In genomic region chr12:10182662-10183061, GRCh38 we compare ENCODE assay signal across 12 cellular contexts. TPM values are rescaled to one million over a fixed set of nuclear protein-coding genes. Genes with fewer than 3 reads are reported as not detected.
DNase-seq lines count a peak whose midpoint lies in the region; ATAC-seq and TF ChIP-seq lines count a peak whose summit lies in the region.
"Had no signal": no experiment of that assay in that cellular context is flagged by ENCODE, and none has a peak within 500 bp of the region (broad histone marks: within the 10 kb centered on the region; RNA-seq: fewer than 3 reads in every experiment).

No MANE protein-coding gene starts in this region.

- H2AFZ ChIP-seq in PC-3 (ENCODE audit: low read length) (no peak overlapping the region), fibroblast of lung (ENCODE audit: low read length) (no peak overlapping the region), smooth muscle cell (ENCODE audit: low read depth) (peak overlapping the region; percentile 32)

- intact Hi-C loops in PC-3 (cut with micrococcal nuclease), result loop anchor here (1.0 kb wide), 1 partner anchor 8 kb away; no protein-coding TSS in a partner anchor

- no TSS peak for BruUV-seq in PC-3 (replicated peaks; lab: Mats Ljungman, UMichigan)

- H3K4me2 ChIP-seq in PC-3 (ENCODE audit: low read length), result peak overlapping the region; percentile 37
- H3K4me2 ChIP-seq in fibroblast of lung (ENCODE audit: extremely low read depth, insufficient read depth, low read length), result peak overlapping the region; percentile 58
- H3K4me2 ChIP-seq in smooth muscle cell, result peak overlapping the region; percentile 42

- TF ChIP-seq CTCF in PC-3 (conservative IDR thresholded peaks at IDR 0.05; ENCODE audit: low read depth, low read length) (no peak), fibroblast of lung (conservative IDR thresholded peaks at IDR 0.05 in 1 of 2, IDR thresholded peaks at IDR 0.05 in 1 of 2; ENCODE audit: low read depth in 1 of 2, low read length in 2 of 2) (no peak), smooth muscle cell (IDR thresholded peaks at IDR 0.05; ENCODE audit: borderline replicate concordance, insufficient read depth, poor library complexity, severe bottlenecking) (no peak)

- DNase-seq in activated CD4-positive, CD25-positive, alpha-beta regulatory T cell treated with anti-CD3 and anti-CD28 coated beads, Interleukin-2, amount 50 U/mL, for 72 hours, result no peak
- DNase-seq in PC-3, result peak; percentile 63
- peak; percentile 41 to 95 for DNase-seq in fibroblast of lung (ENCODE audit: low read depth in 2 of 2)
- no peak for DNase-seq in smooth muscle cell (lab: John Stamatoyannopoulos, UW; ENCODE audit: unreplicated experiment)
- DNase-seq in T-helper 9 cell, result no peak
- no peak for DNase-seq in NCI-H774 (lab: John Stamatoyannopoulos, UW)
- DNase-seq: 8988T; NCI-H2029 treated with DMSO at 0.1 percent for 48 hours; ovary; stimulated activated naive CD4-positive, alpha-beta T cell treated with Interleukin-2 at 50 U/mL for 16 hours had no signal

- H4K20me1 ChIP-seq in PC-3 (ENCODE audit: low read length) (no peaks in the 10 kb centered on the region), fibroblast of lung (ENCODE audit: control insufficient read depth, extremely low read depth, insufficient read depth, low read length) (no peaks in the 10 kb centered on the region), smooth muscle cell (ENCODE audit: low read depth) (no peaks in the 10 kb centered on the region)

- H3F3A ChIP-seq in PC-3 (ENCODE audit: low read length, unreplicated experiment) (peaks cover 4% of the 10 kb centered on the region), smooth muscle cell (ENCODE audit: low read depth) (peaks cover 9% of the 10 kb centered on the region)

- no peaks in the 10 kb centered on the region for H3K36me3 ChIP-seq in PC-3 (ENCODE audit: low read depth, low read length)
- H3K36me3 ChIP-seq in fibroblast of lung (ENCODE audit: control insufficient read depth, insufficient read depth, low read length), result no peaks in the 10 kb centered on the region
- no peaks in the 10 kb centered on the region for H3K36me3 ChIP-seq in smooth muscle cell (ENCODE audit: low read depth)
- H3K36me3 ChIP-seq: ovary had no signal

- 0 out of 2 replicates have a peak overlapping the region, but pooled peaks have one; percentile 16 for H3K27ac ChIP-seq in PC-3 (ENCODE audit: low read length)
- H3K27ac ChIP-seq in fibroblast of lung (ENCODE audit: insufficient read depth, low read length), result peak overlapping the region; percentile 78
- H3K27ac ChIP-seq in smooth muscle cell (ENCODE audit: low read depth), result peak overlapping the region; percentile 81
- H3K27ac ChIP-seq: ovary had no signal

- H3K4me1 ChIP-seq in PC-3 (ENCODE audit: insufficient read depth, low read length) (peaks cover 32% of the 10 kb centered on the region), fibroblast of lung (ENCODE audit: control insufficient read depth, extremely low read depth, insufficient read depth, low read length) (peaks cover 31% of the 10 kb centered on the region), smooth muscle cell (ENCODE audit: low read depth) (peaks cover 15% of the 10 kb centered on the region)

- ATAC-seq in activated CD4-positive, CD25-positive, alpha-beta regulatory T cell treated with anti-CD3 and anti-CD28 coated beads, Interleukin-2, amount 50 U/mL, for 24 hours, result peak; percentile 41 to 72
- ATAC-seq in PC-3, result peak; percentile 76
- ATAC-seq in HG02938 (IDR thresholded peaks at IDR 0.05; ENCODE audit: unreplicated experiment), result no peak

- H3K4me3 ChIP-seq in PC-3 (ENCODE audit: low read length) (no peak overlapping the region), fibroblast of lung (replicated peaks in 1 of 4; ENCODE audit: control extremely low read depth in 1 of 4, insufficient read depth in 1 of 4, low read depth in 3 of 4, low read length in 4 of 4) (no peak overlapping the region), smooth muscle cell (no peak overlapping the region)
- H3K4me3 ChIP-seq: ovary had no signal

- H3K9me3 ChIP-seq in PC-3 (ENCODE audit: low read length) (no peaks in the 10 kb centered on the region), fibroblast of lung (ENCODE audit: control insufficient read depth, insufficient read depth, low read depth, low read length) (no peaks in the 10 kb centered on the region), smooth muscle cell (replicated peaks; ENCODE audit: low read depth) (no peaks in the 10 kb centered on the region)
- H3K9me3 ChIP-seq: ovary had no signal

- H3K79me2 ChIP-seq in PC-3 (ENCODE audit: low read length) (no peaks in the 10 kb centered on the region), fibroblast of lung (ENCODE audit: control insufficient read depth, insufficient read depth, low read length) (no peaks in the 10 kb centered on the region), smooth muscle cell (ENCODE audit: low read depth) (no peaks in the 10 kb centered on the region)

- H3K27me3 ChIP-seq in PC-3 (ENCODE audit: low read length), result no peaks in the 10 kb centered on the region
- H3K27me3 ChIP-seq in fibroblast of lung (ENCODE audit: control insufficient read depth, insufficient read depth, low read length), result no peaks in the 10 kb centered on the region
- no peaks in the 10 kb centered on the region for H3K27me3 ChIP-seq in smooth muscle cell (ENCODE audit: low read depth)
- H3K27me3 ChIP-seq: ovary had no signal

- no peaks in the 10 kb centered on the region for H3K9me2 ChIP-seq in PC-3 (replicated peaks; ENCODE audit: low read length)

- CTCF ChIA-PET in PC-3 (lab: Charles Lee), result no interaction called here

- 8% methylated on average over 3 of the region's 3 CpGs for WGBS in smooth muscle cell (ENCODE audit: low lambda C conversion rate)

- H3K9ac ChIP-seq in PC-3 (ENCODE audit: low read length) (no peak overlapping the region), fibroblast of lung (ENCODE audit: insufficient read depth, low read length) (no peak overlapping the region), smooth muscle cell (ENCODE audit: low read depth) (peak overlapping the region; percentile 36)

- POLR2A ChIA-PET in PC-3 (lab: Charles Lee; ENCODE audit: unreplicated experiment), result no interaction called here

RNA-seq across cellular contexts. Expression of gene TMEM52B, which starts 3.8 kb away (rescaled TPM):
- total RNA-seq in PC-3 (2014; rRNA removed) (not detected in 2 replicates), fibroblast of lung (under 0.01 and 0.50 TPM in 2 replicates), smooth muscle cell (1.6 and 2.0 TPM in 2 replicates)
- polyA plus RNA-seq in fibroblast of lung (0.53 and 5.7 TPM in 2 replicates), smooth muscle cell (0.77 and 4.5 TPM in 2 replicates)
- polyA plus RNA-seq in fibroblast of lung (2012), result 0.61 and 4.1 TPM in 2 replicates
- polyA minus RNA-seq in fibroblast of lung (ENCODE audit: low replicate concordance), result 32.8 TPM in 1 of 2 replicates, not detected in the other

RNA-seq across cellular contexts. Expression of gene OLR1, which starts 10.7 kb away (rescaled TPM):
- total RNA-seq in PC-3 (2014; rRNA removed) (0.80 TPM in 1 of 2 replicates, not detected in the other), fibroblast of lung (0.26 and 1.2 TPM in 2 replicates), smooth muscle cell (7.4 and 14.5 TPM in 2 replicates)
- polyA plus RNA-seq in fibroblast of lung (3.2 and 27.4 TPM in 2 replicates), smooth muscle cell (5.4 and 6.7 TPM in 2 replicates)
- polyA plus RNA-seq in fibroblast of lung (2012), result 1.5 and 14.3 TPM in 2 replicates
- polyA minus RNA-seq in fibroblast of lung (ENCODE audit: low replicate concordance), result 6.0 TPM in 1 of 2 replicates, not detected in the other

RNA-seq across cellular contexts. Expression of gene GABARAPL1, which starts 30.0 kb away (rescaled TPM):
- total RNA-seq in PC-3 (2014; rRNA removed) (14.9 and 24.5 TPM in 2 replicates), fibroblast of lung (105 and 186 TPM in 2 replicates), smooth muscle cell (83.4 and 101 TPM in 2 replicates)
- polyA plus RNA-seq in fibroblast of lung (68.1 and 363 TPM in 2 replicates), smooth muscle cell (87.3 and 90.0 TPM in 2 replicates)
- 57.3 and 279 TPM in 2 replicates for polyA plus RNA-seq in fibroblast of lung (2012)
- 29.3 and 97.1 TPM in 2 replicates for polyA minus RNA-seq in fibroblast of lung (ENCODE audit: low replicate concordance)

RNA-seq across cellular contexts. Expression of gene CLEC7A, which starts 52.7 kb away (rescaled TPM):
- total RNA-seq in PC-3 (2014; rRNA removed) (0.40 TPM in 1 of 2 replicates, not detected in the other), fibroblast of lung (not detected in 2 replicates), smooth muscle cell (0.27 TPM in 1 of 2 replicates, not detected in the other)
- polyA plus RNA-seq in fibroblast of lung (0.03 TPM in 1 of 2 replicates, not detected in the other), smooth muscle cell (0.41 TPM in 1 of 2 replicates, not detected in the other)
- not detected in 2 replicates for polyA plus RNA-seq in fibroblast of lung (2012)
- polyA minus RNA-seq in fibroblast of lung (ENCODE audit: low replicate concordance), result not detected in 2 replicates

Comparison
In these comparisons a context has a peak if more than half of its experiments do, and no peak if none do; other contexts are left out.
1. DNase-seq: peak in PC-3 (single experiment) and fibroblast of lung (2 of 2); none in activated CD4-positive, CD25-positive, alpha-beta regulatory T cell treated with anti-CD3 and anti-CD28 coated beads, Interleukin-2, amount 50 U/mL, for 72 hours (single experiment), smooth muscle cell (single experiment), T-helper 9 cell (single experiment) and NCI-H774 (single experiment).
2. H3K27ac ChIP-seq: peak in every context shown above with its lines; median percentile 81 in smooth muscle cell; 78 in fibroblast of lung; 16 in PC-3.
3. Peak in every context shown above with its lines, with median percentiles within 50 percentile points of each other: H3K4me2 ChIP-seq.